Comparison of ENCODE assay signal across 25 cellular contexts in the genomic region with DNA sequence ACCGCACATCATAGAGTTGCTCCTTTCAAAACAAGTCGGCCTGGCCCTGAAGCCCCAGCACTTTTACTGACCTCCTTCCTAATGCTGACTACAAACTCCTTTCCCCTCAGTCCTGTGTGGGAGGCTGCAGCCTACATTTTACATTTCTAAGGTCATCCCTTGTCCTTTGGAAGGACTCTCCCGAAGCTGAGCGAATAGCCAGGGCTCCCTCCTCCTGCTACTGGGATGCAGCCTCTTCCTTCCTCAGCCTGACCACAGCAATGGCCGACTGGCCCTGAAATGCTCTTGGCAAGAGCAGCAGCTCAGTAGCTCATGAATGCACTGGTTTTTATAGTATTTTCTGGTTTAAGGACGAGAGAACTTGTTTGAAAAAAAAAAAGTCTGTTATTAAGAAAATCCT. TPM values are rescaled to one million over a fixed set of nuclear protein-coding genes. Genes with fewer than 3 reads are reported as not detected.
DNase-seq lines count a peak whose midpoint lies in the region; ATAC-seq and TF ChIP-seq lines count a peak whose summit lies in the region.
"Had no signal": no experiment of that assay in that cellular context is flagged by ENCODE, and none has a peak within 500 bp of the region (broad histone marks: within the 10 kb centered on the region; RNA-seq: fewer than 3 reads in every experiment).

No MANE protein-coding gene starts in this region.

- no peak for DNase-seq in coronary artery (ENCODE audit: low spot score)
- DNase-seq in esophagus muscularis mucosa (ENCODE audit: extremely low spot score), result no peak
- no peak for DNase-seq in lung (ENCODE audit: low spot score)
- no peak for DNase-seq in KG1 (lab: John Stamatoyannopoulos, UW)
- DNase-seq in activated CD4-positive, CD25-positive, alpha-beta regulatory T cell treated with anti-CD3 and anti-CD28 coated beads, Interleukin-2, amount 50 U/mL, for 72 hours, result no peak
- DNase-seq in NCI-H524 (lab: John Stamatoyannopoulos, UW), result no peak
- DNase-seq: activated CD4-positive, alpha-beta T cell treated with anti-CD3 and anti-CD28 coated beads, Interleukin-2, amount 50 U/mL, for 1 hour; activated naive CD4-positive, alpha-beta T cell treated with anti-CD3 and anti-CD28 coated beads, Interleukin-2, amount 10 ng/mL, durations not matched to agents 7 days and 5 days; amygdala; foreskin keratinocyte; HCEC 1CT; hippocampal formation; NCI-H1092; NCI-H187 treated with DMSO at 0.1 percent for 48 hours; NCI-H526; RPMI8226; stimulated activated CD4-positive, alpha-beta T cell treated with anti-CD3 and anti-CD28 coated beads, Interleukin-4, amount 100 ng/mL, for 4 hours; stimulated activated naive CD4-positive, alpha-beta T cell treated with Interleukin-2 at 50 U/mL for 16 hours; WERI-Rb-1 had no signal

- peak overlapping the region in 1 of 2 donors; percentile 13 for H3K27ac ChIP-seq in coronary artery
- peak overlapping the region; percentile 57 to 66 (median 64) for H3K27ac ChIP-seq in esophagus muscularis mucosa (replicated peaks in 1 of 4)
- H3K27ac ChIP-seq in lung (ENCODE audit: low read depth in 1 of 2, low read length in 1 of 2), result peak overlapping the region; percentile 81 to 98
- peak overlapping the region; percentile 9 for H3K27ac ChIP-seq in temporal lobe (ENCODE audit: low read depth, low read length)
- H3K27ac ChIP-seq: cardiac muscle cell, foreskin keratinocyte, WERI-Rb-1 had no signal

- TF ChIP-seq POLR2A in esophagus muscularis mucosa (IDR thresholded peaks at IDR 0.05; ENCODE audit: low read depth), result no peak

- H3K4me1 ChIP-seq in esophagus muscularis mucosa (peaks cover 0 to 9% (median 2%) of the 10 kb centered on the region in 4 donors), lung (ENCODE audit: control insufficient read depth in 2 of 2, insufficient read depth in 2 of 2, low read length in 2 of 2) (peaks cover 0 to 12% of the 10 kb centered on the region in 2 donors)
- H3K4me1 ChIP-seq: foreskin keratinocyte had no signal

- no peak for TF ChIP-seq EP300 in esophagus muscularis mucosa (IDR thresholded peaks at IDR 0.05)

- intact Hi-C loops in esophagus muscularis mucosa (cut with DNase I), result no loop called here

- H3K4me3 ChIP-seq in coronary artery (peak overlapping the region; percentile 42), esophagus muscularis mucosa (peak overlapping the region; percentile 29 to 50 (median 36)), lung (peak overlapping the region; percentile 62)
- H3K4me3 ChIP-seq: cardiac muscle cell had no signal

- no peaks in the 10 kb centered on the region for H3K27me3 ChIP-seq in esophagus muscularis mucosa
- no peaks in the 10 kb centered on the region for H3K27me3 ChIP-seq in lung (ENCODE audit: control insufficient read depth, insufficient read depth)
- H3K27me3 ChIP-seq: cardiac muscle cell, foreskin keratinocyte, tibial nerve had no signal

- ATAC-seq in lung (ENCODE audit: insufficient read depth, low FRiP score), result no peak
- no peak for ATAC-seq in GM18858 (IDR thresholded peaks at IDR 0.05; ENCODE audit: unreplicated experiment)
- ATAC-seq: foreskin keratinocyte had no signal

- 72% methylated on average over 6 of the region's 6 CpGs for WGBS in esophagus muscularis mucosa
- WGBS in lung, 2 donors, result 46 to 71% methylated on average over 6 of the region's 6 CpGs

- TF ChIP-seq CTCF in coronary artery (IDR thresholded peaks at IDR 0.05) (no peak), esophagus muscularis mucosa (IDR thresholded peaks at IDR 0.05) (no peak), lung (IDR thresholded peaks at IDR 0.05; ENCODE audit: control extremely low read depth, extremely low read depth) (no peak)

- no peaks in the 10 kb centered on the region for H3K36me3 ChIP-seq in esophagus muscularis mucosa
- H3K36me3 ChIP-seq in lung (ENCODE audit: control insufficient read depth in 2 of 2, insufficient read depth in 2 of 2, low read length in 2 of 2), result peaks cover 0 to 2% of the 10 kb centered on the region in 2 donors
- H3K36me3 ChIP-seq: cardiac muscle cell, tibial nerve, WERI-Rb-1 had no signal

- H3K9me3 ChIP-seq in esophagus muscularis mucosa (no peaks in the 10 kb centered on the region), lung (ENCODE audit: control insufficient read depth in 2 of 2, insufficient read depth in 1 of 2, low read length in 1 of 2) (peaks cover 0 to 3% of the 10 kb centered on the region in 2 donors)
- H3K9me3 ChIP-seq: tibial nerve had no signal

RNA-seq across cellular contexts. Expression of gene ADGRF5, which starts 0.7 kb away (rescaled TPM):
- total RNA-seq in esophagus muscularis mucosa (10 to 100 TPM; 17.0 to 37.8 (median 29.1) TPM), lung (100 to 1,000 TPM; 206 to 339 TPM), temporal lobe (7.9 TPM)
- 10 to 100 TPM; 71.3 to 78.0 TPM for polyA plus RNA-seq in lung
- total RNA-seq: activated T-helper 1 cell treated with anti-CD3 and anti-CD28 coated beads, Interleukin-12 subunit alpha, Interleukin-12 subunit beta, Interleukin-2, Interleukin-4 antibody, amounts not matched to agents 30 ng/mL and 10 ng/mL and 1 ng/mL, durations not matched to agents 14 hours and 24 hours and 36 hours; foreskin keratinocyte had no signal
- polyA plus RNA-seq: cardiac muscle cell, CD14-positive monocyte, foreskin keratinocyte had no signal

Comparison
In these comparisons a context has a peak if more than half of its experiments do, and no peak if none do; other contexts are left out.
1. RNA of gene ADGRF5, which starts 0.7 kb away (total RNA-seq): 206 to 339 TPM in lung; 17.0 to 37.8 TPM in esophagus muscularis mucosa and 7.9 TPM in temporal lobe (single experiment); every median in the first group is over 4 times any median in the second.
2. Peak in every context shown above with its lines, with median percentiles within 50 percentile points of each other: H3K4me3 ChIP-seq.